Comparison of ENCODE assay signal across 2 cellular contexts in the genomic region with DNA sequence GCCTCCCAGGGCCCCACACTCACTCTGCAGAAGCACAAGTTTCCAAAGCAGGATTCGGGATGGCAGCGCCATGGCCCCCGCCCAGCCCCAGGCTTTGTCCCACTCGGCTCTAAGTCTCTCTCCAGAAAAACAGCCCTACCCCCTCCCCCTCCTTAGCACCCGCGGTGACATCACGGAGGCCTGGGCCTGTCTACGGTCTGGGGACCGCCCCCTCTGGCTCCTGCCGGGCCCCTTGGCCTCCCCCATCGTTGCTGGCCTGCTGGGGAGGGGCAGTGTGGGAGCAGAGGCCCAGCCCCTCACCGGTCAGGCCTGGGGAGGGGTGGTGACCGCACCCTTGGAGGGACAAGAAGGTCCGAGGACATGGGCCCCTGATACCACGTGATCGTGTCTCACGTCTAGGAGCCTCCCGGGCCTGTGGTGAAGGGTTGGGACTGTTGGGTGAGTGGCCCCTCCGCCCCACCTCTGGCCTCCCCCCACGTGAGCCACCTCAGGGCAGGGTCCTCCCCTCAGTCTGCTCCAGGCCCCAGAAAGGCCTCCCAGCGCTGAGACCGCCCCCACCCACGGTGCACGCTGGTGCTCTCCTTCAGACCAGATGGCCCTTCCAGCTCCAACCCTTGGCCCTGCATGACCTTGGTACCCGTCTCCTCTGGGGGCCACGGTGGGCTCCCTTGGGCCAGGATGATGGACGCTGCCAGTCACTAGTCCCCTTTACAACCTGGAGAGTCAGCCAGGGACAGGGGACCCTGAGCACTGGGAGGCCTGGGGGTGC.
TF ChIP-seq lines count a peak whose summit lies in the region.

A gene with protein sequence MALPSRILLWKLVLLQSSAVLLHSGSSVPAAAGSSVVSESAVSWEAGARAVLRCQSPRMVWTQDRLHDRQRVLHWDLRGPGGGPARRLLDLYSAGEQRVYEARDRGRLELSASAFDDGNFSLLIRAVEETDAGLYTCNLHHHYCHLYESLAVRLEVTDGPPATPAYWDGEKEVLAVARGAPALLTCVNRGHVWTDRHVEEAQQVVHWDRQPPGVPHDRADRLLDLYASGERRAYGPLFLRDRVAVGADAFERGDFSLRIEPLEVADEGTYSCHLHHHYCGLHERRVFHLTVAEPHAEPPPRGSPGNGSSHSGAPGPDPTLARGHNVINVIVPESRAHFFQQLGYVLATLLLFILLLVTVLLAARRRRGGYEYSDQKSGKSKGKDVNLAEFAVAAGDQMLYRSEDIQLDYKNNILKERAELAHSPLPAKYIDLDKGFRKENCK (minus strand): TSS at position 123 of the 769 bp plus-strand sequence. CDS start 51 bp downstream, at position 72.

TF ChIP-seq in SK-N-SH, 30 proteins besides CTCF, POLR2A, EP300 and RAD21 (continued from another document):
- TF ChIP-seq, protein P1, sequence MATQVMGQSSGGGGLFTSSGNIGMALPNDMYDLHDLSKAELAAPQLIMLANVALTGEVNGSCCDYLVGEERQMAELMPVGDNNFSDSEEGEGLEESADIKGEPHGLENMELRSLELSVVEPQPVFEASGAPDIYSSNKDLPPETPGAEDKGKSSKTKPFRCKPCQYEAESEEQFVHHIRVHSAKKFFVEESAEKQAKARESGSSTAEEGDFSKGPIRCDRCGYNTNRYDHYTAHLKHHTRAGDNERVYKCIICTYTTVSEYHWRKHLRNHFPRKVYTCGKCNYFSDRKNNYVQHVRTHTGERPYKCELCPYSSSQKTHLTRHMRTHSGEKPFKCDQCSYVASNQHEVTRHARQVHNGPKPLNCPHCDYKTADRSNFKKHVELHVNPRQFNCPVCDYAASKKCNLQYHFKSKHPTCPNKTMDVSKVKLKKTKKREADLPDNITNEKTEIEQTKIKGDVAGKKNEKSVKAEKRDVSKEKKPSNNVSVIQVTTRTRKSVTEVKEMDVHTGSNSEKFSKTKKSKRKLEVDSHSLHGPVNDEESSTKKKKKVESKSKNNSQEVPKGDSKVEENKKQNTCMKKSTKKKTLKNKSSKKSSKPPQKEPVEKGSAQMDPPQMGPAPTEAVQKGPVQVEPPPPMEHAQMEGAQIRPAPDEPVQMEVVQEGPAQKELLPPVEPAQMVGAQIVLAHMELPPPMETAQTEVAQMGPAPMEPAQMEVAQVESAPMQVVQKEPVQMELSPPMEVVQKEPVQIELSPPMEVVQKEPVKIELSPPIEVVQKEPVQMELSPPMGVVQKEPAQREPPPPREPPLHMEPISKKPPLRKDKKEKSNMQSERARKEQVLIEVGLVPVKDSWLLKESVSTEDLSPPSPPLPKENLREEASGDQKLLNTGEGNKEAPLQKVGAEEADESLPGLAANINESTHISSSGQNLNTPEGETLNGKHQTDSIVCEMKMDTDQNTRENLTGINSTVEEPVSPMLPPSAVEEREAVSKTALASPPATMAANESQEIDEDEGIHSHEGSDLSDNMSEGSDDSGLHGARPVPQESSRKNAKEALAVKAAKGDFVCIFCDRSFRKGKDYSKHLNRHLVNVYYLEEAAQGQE (IDR thresholded peaks at IDR 0.05; ENCODE audit: low read depth, low read length) = no peak
- TF ChIP-seq TAF1 (IDR thresholded peaks at IDR 0.05; ENCODE audit: borderline replicate concordance, low read depth, low read length) = no peak
- TF ChIP-seq YY1 (IDR thresholded peaks at IDR 0.05; ENCODE audit: low read depth) = no peak
- no peak for TF ChIP-seq RXRA (IDR thresholded peaks at IDR 0.05; ENCODE audit: borderline replicate concordance, low read depth)
- no peak for TF ChIP-seq ELF1 (IDR thresholded peaks at IDR 0.05)
- TF ChIP-seq, protein P2, sequence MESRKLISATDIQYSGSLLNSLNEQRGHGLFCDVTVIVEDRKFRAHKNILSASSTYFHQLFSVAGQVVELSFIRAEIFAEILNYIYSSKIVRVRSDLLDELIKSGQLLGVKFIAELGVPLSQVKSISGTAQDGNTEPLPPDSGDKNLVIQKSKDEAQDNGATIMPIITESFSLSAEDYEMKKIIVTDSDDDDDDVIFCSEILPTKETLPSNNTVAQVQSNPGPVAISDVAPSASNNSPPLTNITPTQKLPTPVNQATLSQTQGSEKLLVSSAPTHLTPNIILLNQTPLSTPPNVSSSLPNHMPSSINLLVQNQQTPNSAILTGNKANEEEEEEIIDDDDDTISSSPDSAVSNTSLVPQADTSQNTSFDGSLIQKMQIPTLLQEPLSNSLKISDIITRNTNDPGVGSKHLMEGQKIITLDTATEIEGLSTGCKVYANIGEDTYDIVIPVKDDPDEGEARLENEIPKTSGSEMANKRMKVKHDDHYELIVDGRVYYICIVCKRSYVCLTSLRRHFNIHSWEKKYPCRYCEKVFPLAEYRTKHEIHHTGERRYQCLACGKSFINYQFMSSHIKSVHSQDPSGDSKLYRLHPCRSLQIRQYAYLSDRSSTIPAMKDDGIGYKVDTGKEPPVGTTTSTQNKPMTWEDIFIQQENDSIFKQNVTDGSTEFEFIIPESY (IDR thresholded peaks at IDR 0.05; ENCODE audit: borderline replicate concordance, low read depth) = no peak
- TF ChIP-seq JUND (IDR thresholded peaks at IDR 0.05) = no peak
- TF ChIP-seq, protein P3, sequence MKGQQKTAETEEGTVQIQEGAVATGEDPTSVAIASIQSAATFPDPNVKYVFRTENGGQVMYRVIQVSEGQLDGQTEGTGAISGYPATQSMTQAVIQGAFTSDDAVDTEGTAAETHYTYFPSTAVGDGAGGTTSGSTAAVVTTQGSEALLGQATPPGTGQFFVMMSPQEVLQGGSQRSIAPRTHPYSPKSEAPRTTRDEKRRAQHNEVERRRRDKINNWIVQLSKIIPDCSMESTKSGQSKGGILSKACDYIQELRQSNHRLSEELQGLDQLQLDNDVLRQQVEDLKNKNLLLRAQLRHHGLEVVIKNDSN (IDR thresholded peaks at IDR 0.05; ENCODE audit: borderline replicate concordance, low read depth) = no peak
- TF ChIP-seq, protein P4, sequence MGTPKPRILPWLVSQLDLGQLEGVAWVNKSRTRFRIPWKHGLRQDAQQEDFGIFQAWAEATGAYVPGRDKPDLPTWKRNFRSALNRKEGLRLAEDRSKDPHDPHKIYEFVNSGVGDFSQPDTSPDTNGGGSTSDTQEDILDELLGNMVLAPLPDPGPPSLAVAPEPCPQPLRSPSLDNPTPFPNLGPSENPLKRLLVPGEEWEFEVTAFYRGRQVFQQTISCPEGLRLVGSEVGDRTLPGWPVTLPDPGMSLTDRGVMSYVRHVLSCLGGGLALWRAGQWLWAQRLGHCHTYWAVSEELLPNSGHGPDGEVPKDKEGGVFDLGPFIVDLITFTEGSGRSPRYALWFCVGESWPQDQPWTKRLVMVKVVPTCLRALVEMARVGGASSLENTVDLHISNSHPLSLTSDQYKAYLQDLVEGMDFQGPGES (IDR thresholded peaks at IDR 0.05; ENCODE audit: low read depth, low read length) = no peak
- TF ChIP-seq POLR2AphosphoS5 (IDR thresholded peaks at IDR 0.05; ENCODE audit: low read depth, low read length) = no peak
TF ChIP-seq in SK-N-SH: peak in this region for 0.

TF ChIP-seq in SK-N-SH treated with all-trans-retinoic acid at 6 μM for 48 hours, 23 proteins besides CTCF, POLR2A, EP300 and RAD21 (continued from another document):
- TF ChIP-seq, protein P5, sequence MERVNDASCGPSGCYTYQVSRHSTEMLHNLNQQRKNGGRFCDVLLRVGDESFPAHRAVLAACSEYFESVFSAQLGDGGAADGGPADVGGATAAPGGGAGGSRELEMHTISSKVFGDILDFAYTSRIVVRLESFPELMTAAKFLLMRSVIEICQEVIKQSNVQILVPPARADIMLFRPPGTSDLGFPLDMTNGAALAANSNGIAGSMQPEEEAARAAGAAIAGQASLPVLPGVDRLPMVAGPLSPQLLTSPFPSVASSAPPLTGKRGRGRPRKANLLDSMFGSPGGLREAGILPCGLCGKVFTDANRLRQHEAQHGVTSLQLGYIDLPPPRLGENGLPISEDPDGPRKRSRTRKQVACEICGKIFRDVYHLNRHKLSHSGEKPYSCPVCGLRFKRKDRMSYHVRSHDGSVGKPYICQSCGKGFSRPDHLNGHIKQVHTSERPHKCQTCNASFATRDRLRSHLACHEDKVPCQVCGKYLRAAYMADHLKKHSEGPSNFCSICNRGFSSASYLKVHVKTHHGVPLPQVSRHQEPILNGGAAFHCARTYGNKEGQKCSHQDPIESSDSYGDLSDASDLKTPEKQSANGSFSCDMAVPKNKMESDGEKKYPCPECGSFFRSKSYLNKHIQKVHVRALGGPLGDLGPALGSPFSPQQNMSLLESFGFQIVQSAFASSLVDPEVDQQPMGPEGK (CRISPR knock-in tag; IDR thresholded peaks at IDR 0.05; ENCODE audit: borderline replicate concordance) = no peak
- TF ChIP-seq, protein P6, sequence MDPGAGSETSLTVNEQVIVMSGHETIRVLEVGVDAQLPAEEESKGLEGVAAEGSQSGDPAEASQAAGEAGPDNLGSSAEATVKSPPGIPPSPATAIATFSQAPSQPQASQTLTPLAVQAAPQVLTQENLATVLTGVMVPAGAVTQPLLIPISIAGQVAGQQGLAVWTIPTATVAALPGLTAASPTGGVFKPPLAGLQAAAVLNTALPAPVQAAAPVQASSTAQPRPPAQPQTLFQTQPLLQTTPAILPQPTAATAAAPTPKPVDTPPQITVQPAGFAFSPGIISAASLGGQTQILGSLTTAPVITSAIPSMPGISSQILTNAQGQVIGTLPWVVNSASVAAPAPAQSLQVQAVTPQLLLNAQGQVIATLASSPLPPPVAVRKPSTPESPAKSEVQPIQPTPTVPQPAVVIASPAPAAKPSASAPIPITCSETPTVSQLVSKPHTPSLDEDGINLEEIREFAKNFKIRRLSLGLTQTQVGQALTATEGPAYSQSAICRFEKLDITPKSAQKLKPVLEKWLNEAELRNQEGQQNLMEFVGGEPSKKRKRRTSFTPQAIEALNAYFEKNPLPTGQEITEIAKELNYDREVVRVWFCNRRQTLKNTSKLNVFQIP (CRISPR knock-in tag; IDR thresholded peaks at IDR 0.05; ENCODE audit: borderline replicate concordance, low read depth) = no peak
- TF ChIP-seq ZFP30 (CRISPR knock-in tag; IDR thresholded peaks at IDR 0.05) (no peak), GLIS3 (CRISPR knock-in tag; IDR thresholded peaks at IDR 0.05) (no peak), ZNF70 (CRISPR knock-in tag; IDR thresholded peaks at IDR 0.05) (no peak), RARB (CRISPR knock-in tag; IDR thresholded peaks at IDR 0.05) (no peak), OSR1 (CRISPR knock-in tag; IDR thresholded peaks at IDR 0.05) (no peak), TOX (CRISPR knock-in tag; IDR thresholded peaks at IDR 0.05; ENCODE audit: borderline replicate concordance) (no peak), PPARA (CRISPR knock-in tag; IDR thresholded peaks at IDR 0.05; ENCODE audit: borderline replicate concordance) (no peak), ZC3H10 (CRISPR knock-in tag; IDR thresholded peaks at IDR 0.05) (no peak), ZFP3 (CRISPR knock-in tag; IDR thresholded peaks at IDR 0.05) (no peak), ISL1 (CRISPR knock-in tag; IDR thresholded peaks at IDR 0.05) (no peak), TCF4 (CRISPR knock-in tag; IDR thresholded peaks at IDR 0.05; ENCODE audit: borderline replicate concordance) (no peak)
- TF ChIP-seq, protein P7, sequence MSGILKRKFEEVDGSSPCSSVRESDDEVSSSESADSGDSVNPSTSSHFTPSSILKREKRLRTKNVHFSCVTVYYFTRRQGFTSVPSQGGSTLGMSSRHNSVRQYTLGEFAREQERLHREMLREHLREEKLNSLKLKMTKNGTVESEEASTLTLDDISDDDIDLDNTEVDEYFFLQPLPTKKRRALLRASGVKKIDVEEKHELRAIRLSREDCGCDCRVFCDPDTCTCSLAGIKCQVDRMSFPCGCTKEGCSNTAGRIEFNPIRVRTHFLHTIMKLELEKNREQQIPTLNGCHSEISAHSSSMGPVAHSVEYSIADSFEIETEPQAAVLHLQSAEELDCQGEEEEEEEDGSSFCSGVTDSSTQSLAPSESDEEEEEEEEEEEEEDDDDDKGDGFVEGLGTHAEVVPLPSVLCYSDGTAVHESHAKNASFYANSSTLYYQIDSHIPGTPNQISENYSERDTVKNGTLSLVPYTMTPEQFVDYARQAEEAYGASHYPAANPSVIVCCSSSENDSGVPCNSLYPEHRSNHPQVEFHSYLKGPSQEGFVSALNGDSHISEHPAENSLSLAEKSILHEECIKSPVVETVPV (CRISPR knock-in tag; IDR thresholded peaks at IDR 0.05) = no peak
TF ChIP-seq in SK-N-SH treated with all-trans-retinoic acid at 6 μM for 48 hours: peak in this region for 0.
